Comparison of ENCODE assay signal across 31 cellular contexts in the genomic region with DNA sequence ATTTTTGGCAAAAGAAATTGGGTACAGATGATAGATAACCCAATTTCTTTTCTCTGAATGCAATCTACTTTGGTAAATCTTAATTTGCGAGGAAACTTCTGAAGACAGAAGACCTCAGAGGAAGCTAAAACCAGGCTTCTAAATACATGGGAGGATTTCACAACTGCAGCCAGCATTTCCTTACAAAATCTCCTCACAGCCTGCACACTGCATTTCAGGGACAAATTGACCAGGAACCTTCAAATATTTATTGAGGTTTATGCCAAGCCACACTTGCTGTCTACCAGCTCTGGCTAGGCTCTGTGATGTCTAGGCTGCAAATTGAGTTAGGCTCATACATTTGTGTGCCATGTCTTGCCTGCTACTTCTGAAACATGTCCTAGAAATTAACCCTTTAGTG.
DNase-seq lines count a peak whose midpoint lies in the region; TF ChIP-seq lines count a peak whose summit lies in the region.
"Had no signal": no experiment of that assay in that cellular context is flagged by ENCODE, and none has a peak within 500 bp of the region (broad histone marks: within the 10 kb centered on the region; RNA-seq: fewer than 3 reads in every experiment).

No MANE protein-coding gene starts in this region.

- no peaks in the 10 kb centered on the region for H3K9me3 ChIP-seq in BLaER1 treated with 17β-estradiol and CSF1 and Interleukin-3, amounts not matched to agents 10 nM and 100 nM (replicated peaks in 1 of 11)
- H3K9me3 ChIP-seq in adipocyte (ENCODE audit: control insufficient read depth, low read length) (no peaks in the 10 kb centered on the region), suprapubic skin (no peaks in the 10 kb centered on the region)
- H3K9me3 ChIP-seq: breast epithelium, heart left ventricle, ovary, SK-N-SH, thyroid gland had no signal

- H3K27ac ChIP-seq in BLaER1 treated with 17β-estradiol and CSF1 and Interleukin-3, amounts not matched to agents 10 nM and 100 nM = peak overlapping the region in 10 of 11 experiments; percentile 3 to 77 (median 55); a peak in 16 of 22 replicates
- no peak overlapping the region for H3K27ac ChIP-seq in suprapubic skin
- H3K27ac ChIP-seq: breast epithelium, heart left ventricle, ovary, thyroid gland had no signal

- H3K4me1 ChIP-seq in BLaER1 treated with 17β-estradiol and CSF1 and Interleukin-3, amounts not matched to agents 10 nM and 100 nM = peaks cover 0 to 86% (median 53%) of the 10 kb centered on the region in 10 experiments; a peak in 14 of 20 replicates
- H3K4me1 ChIP-seq in adipocyte (ENCODE audit: control insufficient read depth, insufficient read depth, low read length) = peaks cover 10% of the 10 kb centered on the region
- no peaks in the 10 kb centered on the region for H3K4me1 ChIP-seq in suprapubic skin
- H3K4me1 ChIP-seq: thyroid gland had no signal

- H3K4me2 ChIP-seq in BLaER1 treated with 17β-estradiol and CSF1 and Interleukin-3, amounts not matched to agents 10 nM and 100 nM = peak overlapping the region in 9 of 11 experiments; percentile 14 to 86 (median 67); a peak in 17 of 22 replicates
- H3K4me2 ChIP-seq: SK-N-SH had no signal

- H3K4me3 ChIP-seq in BLaER1 treated with 17β-estradiol and CSF1 and Interleukin-3, amounts not matched to agents 10 nM and 100 nM = no peak overlapping the region
- H3K4me3 ChIP-seq in adipocyte (ENCODE audit: low read length) (no peak overlapping the region), fibroblast of villous mesenchyme (ENCODE audit: low read depth, low read length) (no peak overlapping the region), suprapubic skin (no peak overlapping the region)
- H3K4me3 ChIP-seq: breast epithelium, heart left ventricle, ovary, thyroid gland had no signal

- H4K20me1 ChIP-seq in BLaER1 treated with 17β-estradiol and CSF1 and Interleukin-3, amounts not matched to agents 10 nM and 100 nM = no peaks in the 10 kb centered on the region

- no peak for TF ChIP-seq POLR2A in suprapubic skin (IDR thresholded peaks at IDR 0.05)

- TF ChIP-seq CTCF in fibroblast of villous mesenchyme (IDR thresholded peaks at IDR 0.05; ENCODE audit: insufficient read depth, low read depth, low read length) (no peak), suprapubic skin (IDR thresholded peaks at IDR 0.05) (no peak)

- H3K36me3 ChIP-seq in BLaER1 treated with 17β-estradiol and CSF1 and Interleukin-3, amounts not matched to agents 10 nM and 100 nM = no peaks in the 10 kb centered on the region
- H3K36me3 ChIP-seq in adipocyte (ENCODE audit: control insufficient read depth, insufficient read depth, low read length, severe bottlenecking) (no peaks in the 10 kb centered on the region), suprapubic skin (no peaks in the 10 kb centered on the region)
- H3K36me3 ChIP-seq: breast epithelium, heart left ventricle, ovary, thyroid gland had no signal

- H3K9ac ChIP-seq in BLaER1 treated with 17β-estradiol and CSF1 and Interleukin-3, amounts not matched to agents 10 nM and 100 nM = peak overlapping the region in 4 of 11 experiments; percentile 11 to 41 (median 23); a peak in 6 of 22 replicates
- no peak overlapping the region for H3K9ac ChIP-seq in adipocyte (ENCODE audit: low read length)
- H3K9ac ChIP-seq: SK-N-SH had no signal

- 64% methylated on average over 1 of the region's 1 CpG for WGBS in suprapubic skin

- no peaks in the 10 kb centered on the region for H3K27me3 ChIP-seq in BLaER1 treated with 17β-estradiol and CSF1 and Interleukin-3, amounts not matched to agents 10 nM and 100 nM
- H3K27me3 ChIP-seq in adipocyte (replicated peaks; ENCODE audit: control insufficient read depth, insufficient read depth, low read length) = no peaks in the 10 kb centered on the region
- H3K27me3 ChIP-seq in suprapubic skin = no peaks in the 10 kb centered on the region
- H3K27me3 ChIP-seq: breast epithelium, heart left ventricle, ovary, thyroid gland had no signal

- no peak for TF ChIP-seq EP300 in suprapubic skin (IDR thresholded peaks at IDR 0.05)

- DNase-seq in AG08395 (ENCODE audit: low spot score) (peak; percentile 36), adipocyte (ENCODE audit: low read depth) (peak; percentile 83), fibroblast of villous mesenchyme (ENCODE audit: low read depth) (peak; percentile 52), DMS79 treated with DMSO at 0.1 percent for 48 hours (lab: John Stamatoyannopoulos, UW) (no peak), suprapubic skin (ENCODE audit: low spot score in 2 of 2) (no peak), NCI-H2107 treated with DMSO at 0.1 percent for 48 hours (lab: John Stamatoyannopoulos, UW; ENCODE audit: unreplicated experiment) (no peak), RPMI8226 (no peak)
- DNase-seq: ACHN; activated CD4-positive, alpha-beta T cell treated with anti-CD3 and anti-CD28 coated beads for 48 hours; activated gamma-delta T cell treated with Interleukin-2 at 50 U/mL for 16 hours; activated T-cell treated with anti-CD3 and anti-CD28 coated beads, Interleukin-2, amount 50 U/mL, for 24 hours; CD8-positive, alpha-beta memory T cell; DMS153; H7; heart left ventricle; KG1; left colon; midbrain; naive thymus-derived CD8-positive, alpha-beta T cell; NCI-H1048; NCI-H187; NCI-H526 treated with DMSO at 0.1 percent for 48 hours; ovary; retina; SK-N-SH; stimulated activated CD4-positive, alpha-beta T cell treated with anti-CD3 and anti-CD28 coated beads, Interleukin-12 subunit alpha, Interleukin-12 subunit beta, amount 100 ng/mL, for 4 hours; stimulated activated CD4-positive, alpha-beta T cell treated with anti-CD3 and anti-CD28 coated beads, Interleukin-4, amount 100 ng/mL, for 4 hours; stimulated activated naive CD8-positive, alpha-beta T cell treated with anti-CD3 and anti-CD28 coated beads, Interleukin-15, Interleukin-2, amounts not matched to agents 100 U/mL and 50 U/mL, for 24 hours; thyroid gland had no signal

Comparison
In these comparisons a context has a peak if more than half of its experiments do, and no peak if none do; other contexts are left out.
1. DNase-seq: peak in AG08395 (single experiment), adipocyte (single experiment) and fibroblast of villous mesenchyme (single experiment); none in DMS79 treated with DMSO at 0.1 percent for 48 hours (single experiment), suprapubic skin (0 of 2), NCI-H2107 treated with DMSO at 0.1 percent for 48 hours (single experiment) and RPMI8226 (single experiment).